In the genomic region with DNA sequence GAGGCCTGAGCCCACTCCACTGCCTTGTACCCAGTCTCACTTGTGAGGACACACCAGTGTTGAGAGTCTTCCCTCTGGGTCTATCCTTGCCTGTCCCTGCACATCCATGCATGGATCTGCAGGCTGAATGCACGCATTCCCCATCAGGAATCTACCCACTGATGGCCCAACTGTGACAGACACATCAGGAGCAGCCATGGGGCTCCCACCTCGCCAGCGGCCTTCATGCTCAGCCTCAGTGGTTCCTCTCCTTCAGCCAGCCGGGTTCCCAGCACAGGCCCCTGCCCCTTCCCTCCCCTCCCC, we compare ENCODE assay signal across 34 cellular contexts. TPM values are rescaled to one million over a fixed set of nuclear protein-coding genes. Genes with fewer than 3 reads are reported as not detected.
"Had no signal": no experiment of that assay in that cellular context is flagged by ENCODE, and none has a peak within 500 bp of the region (broad histone marks: within the 10 kb centered on the region; RNA-seq: fewer than 3 reads in every experiment).

No MANE protein-coding gene starts in this region.

- H3K4me3 Mint-ChIP-seq: activated CD4-positive, alpha-beta T cell treated with anti-CD3 and anti-CD28 coated beads for 36 hours; activated CD4-positive, alpha-beta T cell treated with anti-CD3 and anti-CD28 coated beads, Interleukin-2, amount 10 ng/mL, durations not matched to agents 7 days and 5 days; activated CD8-positive, alpha-beta T cell treated with anti-CD3 and anti-CD28 coated beads, Interleukin-2, amount 10 ng/mL, durations not matched to agents 7 days and 5 days; activated naive CD4-positive, alpha-beta T cell treated with anti-CD3 and anti-CD28 coated beads, Interleukin-2, amount 10 ng/mL, durations not matched to agents 7 days and 5 days; activated naive CD8-positive, alpha-beta T cell; activated naive CD8-positive, alpha-beta T cell treated with anti-CD3 and anti-CD28 coated beads, Interleukin-2, amount 50 U/mL, for 24 hours; activated T-cell treated with anti-CD3 and anti-CD28 coated beads, Interleukin-2, amount 50 U/mL, for 4 hours; brain; WTC11 had no signal

- H3K4me1 Mint-ChIP-seq: activated CD4-positive, alpha-beta T cell treated with anti-CD3 and anti-CD28 coated beads for 36 hours; activated CD4-positive, alpha-beta T cell treated with anti-CD3 and anti-CD28 coated beads, Interleukin-2, amount 10 ng/mL, durations not matched to agents 7 days and 5 days; activated naive CD4-positive, alpha-beta T cell treated with anti-CD3 and anti-CD28 coated beads, Interleukin-2, amount 10 ng/mL, durations not matched to agents 7 days and 5 days; activated naive CD8-positive, alpha-beta T cell treated with anti-CD3 and anti-CD28 coated beads, Interleukin-2, amount 50 U/mL, for 24 hours had no signal

- H3K27me3 ChIP-seq: SJCRH30 had no signal

- H3K27me3 Mint-ChIP-seq: activated CD4-positive, alpha-beta T cell treated with anti-CD3 and anti-CD28 coated beads for 36 hours; activated CD4-positive, alpha-beta T cell treated with anti-CD3 and anti-CD28 coated beads, Interleukin-2, amount 10 ng/mL, durations not matched to agents 7 days and 5 days; activated naive CD8-positive, alpha-beta T cell; activated naive CD8-positive, alpha-beta T cell treated with anti-CD3 and anti-CD28 coated beads, Interleukin-2, amount 50 U/mL, for 24 hours had no signal

- ATAC-seq: activated CD4-positive, alpha-beta T cell treated with anti-CD3 and anti-CD28 coated beads for 36 hours; activated CD4-positive, CD25-positive, alpha-beta regulatory T cell treated with anti-CD3 and anti-CD28 coated beads, Interleukin-2, amount 50 U/mL, for 24 hours; activated CD8-positive, alpha-beta T cell treated with anti-CD3 and anti-CD28 coated beads, Interleukin-2, amount 10 ng/mL, durations not matched to agents 7 days and 5 days; activated naive CD8-positive, alpha-beta T cell treated with anti-CD3 and anti-CD28 coated beads, Interleukin-2, amount 50 U/mL, for 24 hours; activated T-cell treated with anti-CD3 and anti-CD28 coated beads, Interleukin-2, amount 50 U/mL, for 4 hours; Panc1; WTC11 had no signal

- H3K27ac Mint-ChIP-seq: activated CD4-positive, alpha-beta T cell treated with anti-CD3 and anti-CD28 coated beads for 36 hours; activated CD4-positive, alpha-beta T cell treated with anti-CD3 and anti-CD28 coated beads, Interleukin-2, amount 10 ng/mL, durations not matched to agents 7 days and 5 days; activated CD8-positive, alpha-beta T cell treated with anti-CD3 and anti-CD28 coated beads, Interleukin-2, amount 10 ng/mL, durations not matched to agents 7 days and 5 days; activated naive CD4-positive, alpha-beta T cell treated with anti-CD3 and anti-CD28 coated beads, Interleukin-2, amount 10 ng/mL, durations not matched to agents 7 days and 5 days; activated naive CD8-positive, alpha-beta T cell; activated naive CD8-positive, alpha-beta T cell treated with anti-CD3 and anti-CD28 coated beads, Interleukin-2, amount 50 U/mL, for 24 hours; brain; WTC11 had no signal

- DNase-seq: activated CD4-positive, alpha-beta T cell treated with anti-CD3 and anti-CD28 coated beads for 36 hours; activated CD4-positive, alpha-beta T cell treated with anti-CD3 and anti-CD28 coated beads, Interleukin-2, amount 10 ng/mL, durations not matched to agents 7 days and 5 days; activated CD8-positive, alpha-beta T cell treated with anti-CD3 and anti-CD28 coated beads, Interleukin-2, amount 10 ng/mL, durations not matched to agents 7 days and 5 days; activated effector memory CD4-positive, alpha-beta T cell treated with Interleukin-2 at 50 U/mL for 16 hours; activated naive CD4-positive, alpha-beta T cell treated with anti-CD3 and anti-CD28 coated beads, Interleukin-2, amount 10 ng/mL, durations not matched to agents 7 days and 5 days; activated naive CD8-positive, alpha-beta T cell treated with anti-CD3 and anti-CD28 coated beads, Interleukin-2, amount 50 U/mL, for 24 hours; activated T-cell treated with anti-CD3 and anti-CD28 coated beads, Interleukin-2, amount 50 U/mL, for 4 hours; anterior cingulate cortex; Karpas-422; KBM-7; NCI-H1048; NCI-H1105 treated with DMSO at 0.1 percent for 48 hours; NCI-H1436; NCI-H1694; NCI-H1930; NCI-H2081 treated with DMSO at 0.1 percent for 48 hours; NCI-H226; NCI-H446 treated with DMSO at 0.1 percent for 48 hours; NCI-H524; SHP77; SJCRH30; T1000 had no signal

- H3K4me3 ChIP-seq: SJCRH30, SK-N-MC had no signal

- H3K9me3 ChIP-seq: SJCRH30 had no signal

- H3K36me3 Mint-ChIP-seq: activated naive CD4-positive, alpha-beta T cell treated with anti-CD3 and anti-CD28 coated beads, Interleukin-2, amount 10 ng/mL, durations not matched to agents 7 days and 5 days; activated naive CD8-positive, alpha-beta T cell; brain; WTC11 had no signal

- H3K27ac ChIP-seq: SJCRH30, SK-N-MC had no signal

- H3K4me1 ChIP-seq: SJCRH30 had no signal

- FAIRE-seq: bronchial epithelial cell, TTC549 had no signal

- H3K9me3 Mint-ChIP-seq: activated CD4-positive, alpha-beta T cell treated with anti-CD3 and anti-CD28 coated beads, Interleukin-2, amount 10 ng/mL, durations not matched to agents 7 days and 5 days; activated naive CD4-positive, alpha-beta T cell treated with anti-CD3 and anti-CD28 coated beads, Interleukin-2, amount 10 ng/mL, durations not matched to agents 7 days and 5 days; activated naive CD8-positive, alpha-beta T cell treated with anti-CD3 and anti-CD28 coated beads, Interleukin-2, amount 50 U/mL, for 24 hours; activated T-cell treated with anti-CD3 and anti-CD28 coated beads, Interleukin-2, amount 50 U/mL, for 4 hours; brain; WTC11 had no signal

- H3K36me3 ChIP-seq: SJCRH30 had no signal

RNA-seq across cellular contexts. Expression of a gene that starts 21.3 kb away (rescaled TPM):
- total RNA-seq: activated CD4-positive, alpha-beta T cell treated with anti-CD3 and anti-CD28 coated beads for 36 hours; activated CD8-positive, alpha-beta T cell treated with anti-CD3 and anti-CD28 coated beads, Interleukin-2, amount 10 ng/mL, durations not matched to agents 7 days and 5 days; activated T-cell treated with anti-CD3 and anti-CD28 coated beads, Interleukin-2, amount 50 U/mL, for 4 hours; bronchial epithelial cell; MCF 10A; RPMI7951; SJCRH30; T-helper 1 cell treated with Interleukin-12 subunit alpha and Interleukin-12 subunit beta and Interleukin-4 antibody, amounts not matched to agents 30 ng/mL and 1 ng/mL, for 36 hours; T-helper 2 cell treated with Interferon-gamma antibody and Interleukin-4, amounts not matched to agents 100 ng/mL and 5 ng/mL, for 36 hours; WTC11 had no signal
